Comparison of ENCODE assay signal across 8 cellular contexts in the genomic region with DNA sequence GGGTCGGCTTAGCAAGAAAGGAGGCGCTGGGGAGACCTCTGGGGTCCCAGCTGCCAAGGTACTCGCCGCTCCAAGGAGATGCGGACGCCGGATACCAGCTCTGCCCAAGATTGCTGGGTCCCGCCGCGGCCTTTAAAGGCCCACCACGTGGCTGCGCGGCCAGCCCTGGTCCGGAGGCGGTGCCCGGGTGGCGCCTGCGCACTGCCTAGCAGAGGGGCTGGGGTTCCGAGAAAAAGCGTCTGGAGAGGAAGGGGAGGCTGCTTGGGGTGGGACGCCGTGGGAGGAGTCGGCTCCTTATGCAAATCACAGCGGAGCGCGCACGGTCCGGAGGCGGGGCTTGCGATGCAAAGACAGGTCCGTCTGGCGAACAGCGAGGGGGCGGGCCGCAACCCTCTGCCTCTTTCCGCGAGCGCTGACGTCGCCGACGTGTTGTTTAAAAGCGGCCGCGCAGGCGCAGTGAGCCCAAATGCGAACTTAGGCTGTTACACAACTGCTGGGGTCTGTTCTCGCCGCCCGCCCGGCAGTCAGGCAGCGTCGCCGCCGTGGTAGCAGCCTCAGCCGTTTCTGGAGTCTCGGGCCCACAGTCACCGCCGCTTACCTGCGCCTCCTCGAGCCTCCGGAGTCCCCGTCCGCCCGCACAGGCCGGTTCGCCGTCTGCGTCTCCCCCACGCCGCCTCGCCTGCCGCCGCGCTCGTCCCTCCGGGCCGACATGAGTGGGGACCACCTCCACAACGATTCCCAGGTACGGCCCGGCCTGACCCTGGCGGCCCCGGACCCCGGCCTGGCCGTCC.
DNase-seq lines count a peak whose midpoint lies in the region; ATAC-seq and TF ChIP-seq lines count a peak whose summit lies in the region.

Gene TOP1 (plus strand): TSS at position 464 of the 791 bp plus-strand sequence. CDS start 246 bp downstream, at position 710.

- DNase-seq in AG09319 (ENCODE audit: extremely low read depth, low read depth) (peak; percentile 100), NCI-H446 treated with DMSO at 0.1 percent for 48 hours (lab: John Stamatoyannopoulos, UW) (peak; percentile 99), cerebellar cortex (ENCODE audit: low spot score) (peak; percentile 99), islet precursor cell (peak; percentile 100)
- DNase-seq in stimulated activated CD4-positive, alpha-beta T cell treated with anti-CD3 and anti-CD28 coated beads, Interleukin-12 subunit alpha, Interleukin-12 subunit beta, amount 100 ng/mL, for 48 hours (ENCODE audit: low read depth in 2 of 3, low spot score in 1 of 3), result peak; percentile 99 to 100 (median 100)

- ATAC-seq in GM19035 (IDR thresholded peaks at IDR 0.05; ENCODE audit: unreplicated experiment), result peak; percentile 91
- peak; percentile 94 for ATAC-seq in HG03354 (IDR thresholded peaks at IDR 0.05; ENCODE audit: poor library complexity, severe bottlenecking, unreplicated experiment)
- peak; percentile 94 to 98 for ATAC-seq in activated CD4-positive, CD25-positive, alpha-beta regulatory T cell treated with anti-CD3 and anti-CD28 coated beads, Interleukin-2, amount 50 U/mL, for 24 hours

- no peak for TF ChIP-seq CTCF in AG09319 (IDR thresholded peaks at IDR 0.05; ENCODE audit: low read depth, low read length)

Comparison
In these comparisons a context has a peak if more than half of its experiments do, and no peak if none do; other contexts are left out.
1. Peak in every context shown above with its lines: DNase-seq and ATAC-seq.